In the genomic region with DNA sequence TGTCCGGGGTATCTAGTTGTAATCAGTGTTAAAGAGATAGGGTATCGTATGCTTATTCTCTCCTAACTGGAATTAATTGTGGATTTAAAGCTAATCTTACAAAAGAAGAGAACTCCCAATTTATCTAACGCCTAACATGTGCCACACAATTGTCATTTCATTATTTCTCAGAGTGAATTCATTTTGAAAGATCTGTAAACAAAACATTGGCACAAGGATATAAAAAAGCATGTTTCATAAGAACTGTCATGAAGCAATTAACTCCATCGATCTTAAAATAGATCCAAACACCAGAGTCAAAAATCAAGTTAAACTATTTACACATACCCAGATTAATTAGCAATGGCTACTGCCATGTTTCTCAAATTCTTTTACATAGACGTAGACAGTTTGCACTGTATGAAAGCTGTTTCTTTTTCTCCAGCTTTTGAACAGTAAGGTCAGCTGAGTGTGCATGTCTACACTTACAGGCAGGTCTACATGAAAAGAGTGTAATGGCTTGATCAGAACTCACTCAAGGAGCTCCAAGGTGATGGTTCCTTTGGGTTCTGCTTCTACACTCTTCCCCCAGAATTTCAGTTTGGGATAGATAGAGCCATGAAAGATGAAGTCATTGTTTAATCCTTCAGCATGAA, we compare ENCODE assay signal across 1 cellular context.
TF ChIP-seq lines count a peak whose summit lies in the region.

No MANE protein-coding gene starts in this region.

TF ChIP-seq in GM23338, 12 proteins besides CTCF, POLR2A, EP300 and RAD21 (continued from another document):
- TF ChIP-seq ZNF462 (CRISPR knock-in tag; IDR thresholded peaks at IDR 0.05): no peak
- TF ChIP-seq STAT1 (IDR thresholded peaks at IDR 0.05; ENCODE audit: unreplicated experiment): no peak
